In the genomic region with DNA sequence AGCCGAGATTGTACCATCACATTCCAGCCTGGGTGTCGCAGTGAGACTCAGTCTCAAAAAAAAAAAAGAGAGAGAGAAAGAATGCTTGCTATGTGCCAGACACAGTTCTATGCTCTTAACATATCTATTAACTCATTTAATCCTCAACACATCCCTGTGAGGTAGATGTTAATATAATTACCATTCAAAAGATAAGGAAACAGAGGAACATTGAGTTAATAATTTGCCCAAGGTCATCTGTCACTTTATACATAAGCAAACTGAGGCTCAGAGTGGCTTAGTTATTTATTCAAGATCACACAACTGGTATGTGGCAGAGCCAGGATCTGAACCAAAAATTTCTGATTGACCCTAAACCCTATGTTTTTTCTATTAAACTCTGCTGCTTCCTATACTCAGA, we compare ENCODE assay signal across 20 cellular contexts.
DNase-seq lines count a peak whose midpoint lies in the region; ATAC-seq lines count a peak whose summit lies in the region.
"Had no signal": no experiment of that assay in that cellular context is flagged by ENCODE, and none has a peak within 500 bp of the region (broad histone marks: within the 10 kb centered on the region; RNA-seq: fewer than 3 reads in every experiment).

No MANE protein-coding gene starts in this region.

- peaks cover 10% of the 10 kb centered on the region for H3K36me3 Mint-ChIP-seq in T-helper 17 cell (ENCODE audit: low read depth)
- peaks cover 72 to 83% of the 10 kb centered on the region in 2 donors for H3K36me3 Mint-ChIP-seq in stimulated activated naive B cell treated with anti-CD40 and anti-IgM and Interleukin-4, amounts not matched to agents 10 μg/mL and 1 μg/mL and 100 μg/mL, for 72 hours

- H3K27ac Mint-ChIP-seq in T-helper 17 cell, result peak overlapping the region; percentile 83
- peak overlapping the region; percentile 81 for H3K27ac Mint-ChIP-seq in stimulated activated naive B cell treated with anti-CD40 and anti-IgM and Interleukin-4, amounts not matched to agents 10 μg/mL and 1 μg/mL and 100 μg/mL, for 72 hours
- H3K27ac Mint-ChIP-seq: CD8-positive, alpha-beta memory T cell had no signal

- H3K9me3 Mint-ChIP-seq in stimulated activated naive B cell treated with anti-CD40 and anti-IgM and Interleukin-4, amounts not matched to agents 10 μg/mL and 1 μg/mL and 100 μg/mL, for 72 hours, result no peaks in the 10 kb centered on the region
- H3K9me3 Mint-ChIP-seq: CD14-positive monocyte; CD8-positive, alpha-beta memory T cell had no signal

- ATAC-seq in T-helper 17 cell, result no peak
- ATAC-seq in stimulated activated naive B cell treated with anti-CD40 and anti-IgM and Interleukin-4, amounts not matched to agents 10 μg/mL and 1 μg/mL and 100 μg/mL, for 72 hours (replicated peaks), result no peak
- ATAC-seq: A549 had no signal

- H3K9ac ChIP-seq in BLaER1 treated with 17β-estradiol and CSF1 and Interleukin-3, amounts not matched to agents 10 nM and 100 nM, result peak overlapping the region; percentile 20 to 94 (median 67); a peak in 18 of 22 replicates

- peaks cover 0 to 99% (median 27%) of the 10 kb centered on the region in 11 experiments; a peak in 14 of 22 replicates for H4K20me1 ChIP-seq in BLaER1 treated with 17β-estradiol and CSF1 and Interleukin-3, amounts not matched to agents 10 nM and 100 nM

- H3K36me3 ChIP-seq in BLaER1 treated with 17β-estradiol and CSF1 and Interleukin-3, amounts not matched to agents 10 nM and 100 nM, result peaks cover 32 to 100% (median 80%) of the 10 kb centered on the region in 11 experiments; a peak in 21 of 22 replicates

- peak overlapping the region; percentile 84 to 98 (median 94) for H3K4me2 ChIP-seq in BLaER1 treated with 17β-estradiol and CSF1 and Interleukin-3, amounts not matched to agents 10 nM and 100 nM
- H3K4me2 ChIP-seq: A549 had no signal

- peaks cover 13% of the 10 kb centered on the region for H3K4me1 Mint-ChIP-seq in T-helper 17 cell
- H3K4me1 Mint-ChIP-seq in stimulated activated naive B cell treated with anti-CD40 and anti-IgM and Interleukin-4, amounts not matched to agents 10 μg/mL and 1 μg/mL and 100 μg/mL, for 72 hours, result peaks cover 35 to 84% of the 10 kb centered on the region in 2 donors

- H3K27me3 ChIP-seq in BLaER1 treated with 17β-estradiol and CSF1 and Interleukin-3, amounts not matched to agents 10 nM and 100 nM, result no peaks in the 10 kb centered on the region

- no peaks in the 10 kb centered on the region for H3K9me3 ChIP-seq in BLaER1 treated with 17β-estradiol and CSF1 and Interleukin-3, amounts not matched to agents 10 nM and 100 nM (replicated peaks in 1 of 11)
- H3K9me3 ChIP-seq in T-helper 17 cell (ENCODE audit: control insufficient read depth, low read length, poor library complexity, severe bottlenecking), result no peaks in the 10 kb centered on the region
- H3K9me3 ChIP-seq: A549 had no signal

- H3K27ac ChIP-seq in BLaER1 treated with 17β-estradiol and CSF1 and Interleukin-3, amounts not matched to agents 10 nM and 100 nM, result peak overlapping the region in 10 of 11 experiments; percentile 47 to 96 (median 88); a peak in 17 of 22 replicates
- H3K27ac ChIP-seq: A549 had no signal

- H3K4me3 Mint-ChIP-seq in T-helper 17 cell, result no peak overlapping the region
- no peak overlapping the region for H3K4me3 Mint-ChIP-seq in stimulated activated naive B cell treated with anti-CD40 and anti-IgM and Interleukin-4, amounts not matched to agents 10 μg/mL and 1 μg/mL and 100 μg/mL, for 72 hours
- H3K4me3 Mint-ChIP-seq: CD14-positive monocyte; CD8-positive, alpha-beta memory T cell had no signal

- H3K27me3 Mint-ChIP-seq in T-helper 17 cell, result no peaks in the 10 kb centered on the region
- H3K27me3 Mint-ChIP-seq in stimulated activated naive B cell treated with anti-CD40 and anti-IgM and Interleukin-4, amounts not matched to agents 10 μg/mL and 1 μg/mL and 100 μg/mL, for 72 hours, result no peaks in the 10 kb centered on the region
- H3K27me3 Mint-ChIP-seq: CD8-positive, alpha-beta memory T cell had no signal

- DNase-seq in T-helper 17 cell (no peak), kidney tubule cell (ENCODE audit: low spot score) (peak; percentile 61), T-helper 2 cell (no peak), RKO (ENCODE audit: low spot score) (no peak)
- DNase-seq in stimulated activated naive B cell treated with anti-CD40 and anti-IgM and Interleukin-4, amounts not matched to agents 10 μg/mL and 1 μg/mL and 100 μg/mL, for 72 hours, result no peak
- no peak for DNase-seq in stimulated activated CD8-positive, alpha-beta memory T cell treated with anti-CD3 and anti-CD28 coated beads, Interleukin-4, amount 100 ng/mL, for 48 hours
- DNase-seq: AML-193; Calu3; CD8-positive, alpha-beta memory T cell; HCEC 1CT; NCI-H1048; NCI-H1417; NCI-H1694; NCI-H2029 treated with DMSO at 0.1 percent for 48 hours; NCI-H2227 treated with DMSO at 0.1 percent for 48 hours; NCI-H69; SHP77 treated with DMSO at 0.1 percent for 48 hours had no signal

- H3K4me1 ChIP-seq in BLaER1 treated with 17β-estradiol and CSF1 and Interleukin-3, amounts not matched to agents 10 nM and 100 nM, result peaks cover 74 to 100% (median 98%) of the 10 kb centered on the region in 10 experiments
- H3K4me1 ChIP-seq: A549 had no signal

- H3K4me3 ChIP-seq in BLaER1 treated with 17β-estradiol and CSF1 and Interleukin-3, amounts not matched to agents 10 nM and 100 nM, result peak overlapping the region in 8 of 10 experiments; percentile 21 to 83 (median 38); a peak in 10 of 20 replicates
- H3K4me3 ChIP-seq: A549 had no signal
